Comparison of ENCODE assay signal across 1 cellular context in the genomic region with DNA sequence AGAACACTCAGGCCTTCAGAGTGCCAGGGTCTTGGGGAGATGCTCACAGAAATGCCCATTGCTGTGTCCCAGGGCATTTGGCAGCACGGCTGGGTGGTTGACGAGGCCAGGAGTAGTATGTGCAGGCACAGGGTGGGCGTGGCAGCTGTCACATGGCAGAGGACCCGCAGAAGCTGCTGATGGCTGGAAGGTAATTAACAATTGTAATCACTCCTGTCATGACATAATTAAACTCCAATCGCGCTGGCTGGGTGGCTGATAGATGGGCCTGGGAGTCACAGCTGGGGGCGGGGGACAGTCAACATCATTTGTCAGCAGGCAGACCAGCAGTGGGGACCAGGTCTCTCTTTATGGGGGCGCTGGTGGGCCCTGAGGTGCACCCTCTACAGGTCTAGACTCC.
TF ChIP-seq lines count a peak whose summit lies in the region.

No MANE protein-coding gene starts in this region.

TF ChIP-seq in H1, 55 proteins besides CTCF, POLR2A, EP300 and RAD21 (continued from another document):
- TF ChIP-seq, protein P1, sequence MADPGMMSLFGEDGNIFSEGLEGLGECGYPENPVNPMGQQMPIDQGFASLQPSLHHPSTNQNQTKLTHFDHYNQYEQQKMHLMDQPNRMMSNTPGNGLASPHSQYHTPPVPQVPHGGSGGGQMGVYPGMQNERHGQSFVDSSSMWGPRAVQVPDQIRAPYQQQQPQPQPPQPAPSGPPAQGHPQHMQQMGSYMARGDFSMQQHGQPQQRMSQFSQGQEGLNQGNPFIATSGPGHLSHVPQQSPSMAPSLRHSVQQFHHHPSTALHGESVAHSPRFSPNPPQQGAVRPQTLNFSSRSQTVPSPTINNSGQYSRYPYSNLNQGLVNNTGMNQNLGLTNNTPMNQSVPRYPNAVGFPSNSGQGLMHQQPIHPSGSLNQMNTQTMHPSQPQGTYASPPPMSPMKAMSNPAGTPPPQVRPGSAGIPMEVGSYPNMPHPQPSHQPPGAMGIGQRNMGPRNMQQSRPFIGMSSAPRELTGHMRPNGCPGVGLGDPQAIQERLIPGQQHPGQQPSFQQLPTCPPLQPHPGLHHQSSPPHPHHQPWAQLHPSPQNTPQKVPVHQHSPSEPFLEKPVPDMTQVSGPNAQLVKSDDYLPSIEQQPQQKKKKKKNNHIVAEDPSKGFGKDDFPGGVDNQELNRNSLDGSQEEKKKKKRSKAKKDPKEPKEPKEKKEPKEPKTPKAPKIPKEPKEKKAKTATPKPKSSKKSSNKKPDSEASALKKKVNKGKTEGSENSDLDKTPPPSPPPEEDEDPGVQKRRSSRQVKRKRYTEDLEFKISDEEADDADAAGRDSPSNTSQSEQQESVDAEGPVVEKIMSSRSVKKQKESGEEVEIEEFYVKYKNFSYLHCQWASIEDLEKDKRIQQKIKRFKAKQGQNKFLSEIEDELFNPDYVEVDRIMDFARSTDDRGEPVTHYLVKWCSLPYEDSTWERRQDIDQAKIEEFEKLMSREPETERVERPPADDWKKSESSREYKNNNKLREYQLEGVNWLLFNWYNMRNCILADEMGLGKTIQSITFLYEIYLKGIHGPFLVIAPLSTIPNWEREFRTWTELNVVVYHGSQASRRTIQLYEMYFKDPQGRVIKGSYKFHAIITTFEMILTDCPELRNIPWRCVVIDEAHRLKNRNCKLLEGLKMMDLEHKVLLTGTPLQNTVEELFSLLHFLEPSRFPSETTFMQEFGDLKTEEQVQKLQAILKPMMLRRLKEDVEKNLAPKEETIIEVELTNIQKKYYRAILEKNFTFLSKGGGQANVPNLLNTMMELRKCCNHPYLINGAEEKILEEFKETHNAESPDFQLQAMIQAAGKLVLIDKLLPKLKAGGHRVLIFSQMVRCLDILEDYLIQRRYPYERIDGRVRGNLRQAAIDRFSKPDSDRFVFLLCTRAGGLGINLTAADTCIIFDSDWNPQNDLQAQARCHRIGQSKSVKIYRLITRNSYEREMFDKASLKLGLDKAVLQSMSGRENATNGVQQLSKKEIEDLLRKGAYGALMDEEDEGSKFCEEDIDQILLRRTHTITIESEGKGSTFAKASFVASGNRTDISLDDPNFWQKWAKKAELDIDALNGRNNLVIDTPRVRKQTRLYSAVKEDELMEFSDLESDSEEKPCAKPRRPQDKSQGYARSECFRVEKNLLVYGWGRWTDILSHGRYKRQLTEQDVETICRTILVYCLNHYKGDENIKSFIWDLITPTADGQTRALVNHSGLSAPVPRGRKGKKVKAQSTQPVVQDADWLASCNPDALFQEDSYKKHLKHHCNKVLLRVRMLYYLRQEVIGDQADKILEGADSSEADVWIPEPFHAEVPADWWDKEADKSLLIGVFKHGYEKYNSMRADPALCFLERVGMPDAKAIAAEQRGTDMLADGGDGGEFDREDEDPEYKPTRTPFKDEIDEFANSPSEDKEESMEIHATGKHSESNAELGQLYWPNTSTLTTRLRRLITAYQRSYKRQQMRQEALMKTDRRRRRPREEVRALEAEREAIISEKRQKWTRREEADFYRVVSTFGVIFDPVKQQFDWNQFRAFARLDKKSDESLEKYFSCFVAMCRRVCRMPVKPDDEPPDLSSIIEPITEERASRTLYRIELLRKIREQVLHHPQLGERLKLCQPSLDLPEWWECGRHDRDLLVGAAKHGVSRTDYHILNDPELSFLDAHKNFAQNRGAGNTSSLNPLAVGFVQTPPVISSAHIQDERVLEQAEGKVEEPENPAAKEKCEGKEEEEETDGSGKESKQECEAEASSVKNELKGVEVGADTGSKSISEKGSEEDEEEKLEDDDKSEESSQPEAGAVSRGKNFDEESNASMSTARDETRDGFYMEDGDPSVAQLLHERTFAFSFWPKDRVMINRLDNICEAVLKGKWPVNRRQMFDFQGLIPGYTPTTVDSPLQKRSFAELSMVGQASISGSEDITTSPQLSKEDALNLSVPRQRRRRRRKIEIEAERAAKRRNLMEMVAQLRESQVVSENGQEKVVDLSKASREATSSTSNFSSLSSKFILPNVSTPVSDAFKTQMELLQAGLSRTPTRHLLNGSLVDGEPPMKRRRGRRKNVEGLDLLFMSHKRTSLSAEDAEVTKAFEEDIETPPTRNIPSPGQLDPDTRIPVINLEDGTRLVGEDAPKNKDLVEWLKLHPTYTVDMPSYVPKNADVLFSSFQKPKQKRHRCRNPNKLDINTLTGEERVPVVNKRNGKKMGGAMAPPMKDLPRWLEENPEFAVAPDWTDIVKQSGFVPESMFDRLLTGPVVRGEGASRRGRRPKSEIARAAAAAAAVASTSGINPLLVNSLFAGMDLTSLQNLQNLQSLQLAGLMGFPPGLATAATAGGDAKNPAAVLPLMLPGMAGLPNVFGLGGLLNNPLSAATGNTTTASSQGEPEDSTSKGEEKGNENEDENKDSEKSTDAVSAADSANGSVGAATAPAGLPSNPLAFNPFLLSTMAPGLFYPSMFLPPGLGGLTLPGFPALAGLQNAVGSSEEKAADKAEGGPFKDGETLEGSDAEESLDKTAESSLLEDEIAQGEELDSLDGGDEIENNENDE (IDR thresholded peaks at IDR 0.05; ENCODE audit: insufficient replicate concordance, low read length): no peak
